ENCODE assay signal across 15 cellular contexts in genomic region chr12:22588817-22589216, GRCh38. TPM values are rescaled to one million over a fixed set of nuclear protein-coding genes. Genes with fewer than 3 reads are reported as not detected.
DNase-seq lines count a peak whose midpoint lies in the region; ATAC-seq and TF ChIP-seq lines count a peak whose summit lies in the region.
"Had no signal": no experiment of that assay in that cellular context is flagged by ENCODE, and none has a peak within 500 bp of the region (broad histone marks: within the 10 kb centered on the region; RNA-seq: fewer than 3 reads in every experiment).

No MANE protein-coding gene starts in this region.

- no peaks in the 10 kb centered on the region for H3K36me3 Mint-ChIP-seq in WTC11
- H3K36me3 Mint-ChIP-seq: CD4-positive, CD25-positive, alpha-beta regulatory T cell; naive B cell had no signal

- POLR2A ChIA-PET in WTC11 (lab: Charles Lee) = interaction anchor here (0.7 kb wide), 1 partner anchor 286 kb away, joined by 6 read pairs; no protein-coding TSS in a partner anchor

- DNase-seq in DMS53 treated with DMSO at 0.1 percent for 48 hours (lab: John Stamatoyannopoulos, UW; ENCODE audit: unreplicated experiment) (peak; percentile 26), NCI-H146 treated with DMSO at 0.1 percent for 48 hours (lab: John Stamatoyannopoulos, UW; ENCODE audit: unreplicated experiment) (peak; percentile 81), WTC11 (ENCODE audit: low spot score) (no peak), mucosa of gallbladder (ENCODE audit: low spot score) (peak; percentile 45), superior temporal gyrus (ENCODE audit: extremely low spot score) (no peak)
- no peak for DNase-seq in activated CD4-positive, alpha-beta T cell treated with anti-CD3 and anti-CD28 coated beads for 1 hour
- no peak for DNase-seq in stimulated activated CD4-positive, alpha-beta T cell treated with anti-CD3 and anti-CD28 coated beads, Interleukin-4, amount 100 ng/mL, for 4 hours
- DNase-seq: activated CD4-positive, CD25-positive, alpha-beta regulatory T cell; activated gamma-delta T cell; CD4-positive, CD25-positive, alpha-beta regulatory T cell; dermis blood vessel endothelial cell; head of caudate nucleus; left cardiac atrium; naive B cell; NCI-H524 treated with DMSO at 0.1 percent for 48 hours had no signal

- TF ChIP-seq CTCF in WTC11 (IDR thresholded peaks at IDR 0.05) = no peak

- CTCF ChIA-PET in WTC11 (lab: Charles Lee) = interaction anchor here (0.8 kb wide), 1 partner anchor 59 kb away, joined by 3 read pairs; no protein-coding TSS in a partner anchor

- peak; percentile 46; the same call in 1 of the 2 replicates for ATAC-seq in WTC11
- ATAC-seq: left cardiac atrium had no signal

- H3K4me1 Mint-ChIP-seq in WTC11 = peaks cover 14% of the 10 kb centered on the region
- H3K4me1 Mint-ChIP-seq: CD4-positive, CD25-positive, alpha-beta regulatory T cell; naive B cell had no signal

- H3K9me3 Mint-ChIP-seq in WTC11 = no peaks in the 10 kb centered on the region

- no peak overlapping the region for H3K4me3 Mint-ChIP-seq in WTC11
- H3K4me3 Mint-ChIP-seq: CD4-positive, CD25-positive, alpha-beta regulatory T cell; naive B cell had no signal

- H3K27ac Mint-ChIP-seq in WTC11 = no peak overlapping the region
- H3K27ac Mint-ChIP-seq: CD4-positive, CD25-positive, alpha-beta regulatory T cell; naive B cell had no signal

- no peaks in the 10 kb centered on the region for H3K27me3 Mint-ChIP-seq in WTC11 (ENCODE audit: low read depth)

TF ChIP-seq in WTC11, 78 proteins besides CTCF, POLR2A, EP300 and RAD21:
- TF ChIP-seq, protein P1, sequence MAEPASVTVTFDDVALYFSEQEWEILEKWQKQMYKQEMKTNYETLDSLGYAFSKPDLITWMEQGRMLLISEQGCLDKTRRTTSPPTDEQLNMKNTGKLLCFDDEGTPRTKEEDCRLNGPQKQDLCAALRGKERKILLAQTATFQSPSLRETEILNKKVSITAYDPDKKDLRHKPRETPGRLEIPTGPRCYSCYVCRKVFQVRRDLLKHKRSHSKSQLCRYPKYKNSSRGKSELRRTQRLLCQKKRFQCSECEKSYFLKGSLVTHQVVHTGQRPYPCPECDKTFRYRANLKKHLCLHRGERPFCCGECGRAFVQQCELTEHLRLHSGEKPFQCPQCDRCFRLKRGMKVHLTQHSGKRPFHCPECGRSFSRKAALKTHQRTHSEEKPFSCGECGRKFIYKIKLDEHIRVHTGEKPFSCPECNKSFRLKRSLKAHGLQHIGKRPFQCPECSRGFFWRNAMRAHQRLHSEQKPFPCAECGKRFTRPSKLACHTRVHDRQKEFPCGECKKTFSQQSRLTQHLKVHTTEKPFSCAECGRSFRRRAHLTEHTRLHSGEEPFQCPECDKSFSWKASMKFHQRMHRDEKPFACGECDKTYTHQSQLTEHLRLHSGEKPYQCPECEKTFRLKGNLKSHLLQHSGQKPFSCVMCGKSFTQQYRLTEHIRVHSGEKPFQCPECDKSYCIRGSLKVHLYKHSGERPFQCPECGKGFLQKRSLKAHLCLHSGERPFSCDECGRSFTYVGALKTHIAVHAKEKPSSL (CRISPR knock-in tag; conservative IDR thresholded peaks at IDR 0.05) = no peak
- TF ChIP-seq FOXK1 (CRISPR knock-in tag; IDR thresholded peaks at IDR 0.05) (no peak), ZNF219 (CRISPR knock-in tag; IDR thresholded peaks at IDR 0.05; ENCODE audit: borderline replicate concordance) (no peak), IRF1 (CRISPR knock-in tag; IDR thresholded peaks at IDR 0.05) (no peak), TCF7 (CRISPR knock-in tag; IDR thresholded peaks at IDR 0.05; ENCODE audit: low read depth) (no peak), USF2 (CRISPR knock-in tag; IDR thresholded peaks at IDR 0.05) (no peak), ETV6 (CRISPR knock-in tag; IDR thresholded peaks at IDR 0.05) (no peak), ZNF396 (CRISPR knock-in tag; IDR thresholded peaks at IDR 0.05; ENCODE audit: borderline replicate concordance) (no peak), PRDM15 (CRISPR knock-in tag; IDR thresholded peaks at IDR 0.05) (no peak), EMX1 (CRISPR knock-in tag; IDR thresholded peaks at IDR 0.05) (no peak), KAT7 (CRISPR knock-in tag; IDR thresholded peaks at IDR 0.05; ENCODE audit: borderline replicate concordance) (no peak), ESRRA (CRISPR knock-in tag; IDR thresholded peaks at IDR 0.05; ENCODE audit: borderline replicate concordance) (no peak), OVOL2 (CRISPR knock-in tag; IDR thresholded peaks at IDR 0.05; ENCODE audit: borderline replicate concordance) (no peak), TEAD1 (CRISPR knock-in tag; IDR thresholded peaks at IDR 0.05) (no peak)

RNA-seq across cellular contexts. Expression of gene ETNK1, which starts 36.2 kb away (rescaled TPM):
- total RNA-seq in WTC11 (2021) = 68.8 to 81.3 TPM (median 79.2 TPM) in 3 replicates
- 116 TPM for total RNA-seq in mucosa of gallbladder

RNA-seq across cellular contexts. Expression of gene C2CD5, which starts 44.5 kb away (rescaled TPM):
- 47.5 to 49.3 TPM (median 48.1 TPM) in 3 replicates for total RNA-seq in WTC11 (2021)
- total RNA-seq in mucosa of gallbladder = 54.2 TPM

Comparison
In these comparisons a context has a peak if more than half of its experiments do, and no peak if none do; other contexts are left out.
1. DNase-seq: peak in DMS53 treated with DMSO at 0.1 percent for 48 hours (single experiment), NCI-H146 treated with DMSO at 0.1 percent for 48 hours (single experiment) and mucosa of gallbladder (single experiment); none in WTC11 (single experiment), activated CD4-positive, alpha-beta T cell treated with anti-CD3 and anti-CD28 coated beads for 1 hour (single experiment), superior temporal gyrus (single experiment) and stimulated activated CD4-positive, alpha-beta T cell treated with anti-CD3 and anti-CD28 coated beads, Interleukin-4, amount 100 ng/mL, for 4 hours (0 of 2).